In genomic region chr16:70659546-70659945, GRCh38 we compare ENCODE assay signal across 1 cellular context.
TF ChIP-seq lines count a peak whose summit lies in the region.

No MANE protein-coding gene starts in this region.

TF ChIP-seq in HepG2, 621 proteins besides CTCF, POLR2A, EP300 and RAD21 (continued from another document):
- TF ChIP-seq GZF1 (CRISPR knock-in tag; IDR thresholded peaks at IDR 0.05) (no peak), TFE3 (CRISPR knock-in tag; IDR thresholded peaks at IDR 0.05) (no peak), GABPA (IDR thresholded peaks at IDR 0.05; ENCODE audit: low read depth, low read length) (no peak; the same call in 1 of the 2 replicates), GABPA (CRISPR knock-in tag; IDR thresholded peaks at IDR 0.05; ENCODE audit: low read depth) (peak; percentile 69), SRY (CRISPR knock-in tag; IDR thresholded peaks at IDR 0.05) (0 out of 2 replicates have a peak, but pooled peaks have one; percentile 26), ZSCAN30 (CRISPR knock-in tag; IDR thresholded peaks at IDR 0.05) (no peak), ZNF3 (CRISPR knock-in tag; IDR thresholded peaks at IDR 0.05) (no peak), ARHGAP35 (CRISPR knock-in tag; IDR thresholded peaks at IDR 0.05; ENCODE audit: borderline replicate concordance) (no peak), PCBP1 (IDR thresholded peaks at IDR 0.05; ENCODE audit: borderline replicate concordance, low read depth, low read length) (no peak), ZNF674 (CRISPR knock-in tag; IDR thresholded peaks at IDR 0.05; ENCODE audit: low read depth) (no peak), HDAC1 (CRISPR knock-in tag; IDR thresholded peaks at IDR 0.05) (no peak), GLI4 (CRISPR knock-in tag; IDR thresholded peaks at IDR 0.05; ENCODE audit: borderline replicate concordance) (no peak), ARID3A (IDR thresholded peaks at IDR 0.05; ENCODE audit: low read depth, low read length) (no peak), MLLT10 (CRISPR knock-in tag; IDR thresholded peaks at IDR 0.05) (no peak), SMARCC2 (IDR thresholded peaks at IDR 0.05) (no peak), ZNF776 (CRISPR knock-in tag; IDR thresholded peaks at IDR 0.05) (no peak), NR2C2 (CRISPR knock-in tag; IDR thresholded peaks at IDR 0.05; ENCODE audit: borderline replicate concordance) (peak; percentile 93), ZNF687 (CRISPR knock-in tag; IDR thresholded peaks at IDR 0.05) (peak; percentile 45; the same call in 1 of the 2 replicates), HNF4G (IDR thresholded peaks at IDR 0.05; ENCODE audit: borderline replicate concordance, low read depth, low read length) (no peak), HNF4G (CRISPR knock-in tag; IDR thresholded peaks at IDR 0.05; ENCODE audit: borderline replicate concordance, low read depth) (no peak), ZNF570 (CRISPR knock-in tag; IDR thresholded peaks at IDR 0.05; ENCODE audit: borderline replicate concordance) (no peak), HMGA1 (CRISPR knock-in tag; conservative IDR thresholded peaks at IDR 0.05) (no peak), MED13 (CRISPR knock-in tag; IDR thresholded peaks at IDR 0.05) (no peak), NKX3-1 (CRISPR knock-in tag; IDR thresholded peaks at IDR 0.05) (no peak), SMAD1 (CRISPR knock-in tag; IDR thresholded peaks at IDR 0.05; ENCODE audit: borderline replicate concordance, low read depth) (no peak), FOXM1 (CRISPR knock-in tag; IDR thresholded peaks at IDR 0.05) (no peak), AHR (CRISPR knock-in tag; IDR thresholded peaks at IDR 0.05) (no peak), ZNF572 (CRISPR knock-in tag; IDR thresholded peaks at IDR 0.05) (0 out of 2 replicates have a peak, but pooled peaks have one; percentile 47), MATR3 (CRISPR knock-in tag; IDR thresholded peaks at IDR 0.05) (no peak), FOXC1 (CRISPR knock-in tag; IDR thresholded peaks at IDR 0.05; ENCODE audit: borderline replicate concordance) (no peak), GABPB1 (CRISPR knock-in tag; IDR thresholded peaks at IDR 0.05) (peak; percentile 75; the same call in 1 of the 2 replicates)
- TF ChIP-seq, protein P1, sequence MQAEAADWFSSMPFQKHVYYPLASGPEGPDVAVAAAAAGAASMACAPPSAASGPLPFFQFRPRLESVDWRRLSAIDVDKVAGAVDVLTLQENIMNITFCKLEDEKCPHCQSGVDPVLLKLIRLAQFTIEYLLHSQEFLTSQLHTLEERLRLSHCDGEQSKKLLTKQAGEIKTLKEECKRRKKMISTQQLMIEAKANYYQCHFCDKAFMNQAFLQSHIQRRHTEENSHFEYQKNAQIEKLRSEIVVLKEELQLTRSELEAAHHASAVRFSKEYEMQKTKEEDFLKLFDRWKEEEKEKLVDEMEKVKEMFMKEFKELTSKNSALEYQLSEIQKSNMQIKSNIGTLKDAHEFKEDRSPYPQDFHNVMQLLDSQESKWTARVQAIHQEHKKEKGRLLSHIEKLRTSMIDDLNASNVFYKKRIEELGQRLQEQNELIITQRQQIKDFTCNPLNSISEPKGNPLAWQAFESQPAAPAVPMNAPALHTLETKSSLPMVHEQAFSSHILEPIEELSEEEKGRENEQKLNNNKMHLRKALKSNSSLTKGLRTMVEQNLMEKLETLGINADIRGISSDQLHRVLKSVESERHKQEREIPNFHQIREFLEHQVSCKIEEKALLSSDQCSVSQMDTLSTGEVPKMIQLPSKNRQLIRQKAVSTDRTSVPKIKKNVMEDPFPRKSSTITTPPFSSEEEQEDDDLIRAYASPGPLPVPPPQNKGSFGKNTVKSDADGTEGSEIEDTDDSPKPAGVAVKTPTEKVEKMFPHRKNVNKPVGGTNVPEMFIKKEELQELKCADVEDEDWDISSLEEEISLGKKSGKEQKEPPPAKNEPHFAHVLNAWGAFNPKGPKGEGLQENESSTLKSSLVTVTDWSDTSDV (CRISPR knock-in tag; IDR thresholded peaks at IDR 0.05) = no peak
- TF ChIP-seq, protein P2, sequence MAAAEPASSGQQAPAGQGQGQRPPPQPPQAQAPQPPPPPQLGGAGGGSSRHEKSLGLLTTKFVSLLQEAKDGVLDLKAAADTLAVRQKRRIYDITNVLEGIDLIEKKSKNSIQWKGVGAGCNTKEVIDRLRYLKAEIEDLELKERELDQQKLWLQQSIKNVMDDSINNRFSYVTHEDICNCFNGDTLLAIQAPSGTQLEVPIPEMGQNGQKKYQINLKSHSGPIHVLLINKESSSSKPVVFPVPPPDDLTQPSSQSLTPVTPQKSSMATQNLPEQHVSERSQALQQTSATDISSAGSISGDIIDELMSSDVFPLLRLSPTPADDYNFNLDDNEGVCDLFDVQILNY (CRISPR knock-in tag; conservative IDR thresholded peaks at IDR 0.05) = no peak
- TF ChIP-seq, protein P3, sequence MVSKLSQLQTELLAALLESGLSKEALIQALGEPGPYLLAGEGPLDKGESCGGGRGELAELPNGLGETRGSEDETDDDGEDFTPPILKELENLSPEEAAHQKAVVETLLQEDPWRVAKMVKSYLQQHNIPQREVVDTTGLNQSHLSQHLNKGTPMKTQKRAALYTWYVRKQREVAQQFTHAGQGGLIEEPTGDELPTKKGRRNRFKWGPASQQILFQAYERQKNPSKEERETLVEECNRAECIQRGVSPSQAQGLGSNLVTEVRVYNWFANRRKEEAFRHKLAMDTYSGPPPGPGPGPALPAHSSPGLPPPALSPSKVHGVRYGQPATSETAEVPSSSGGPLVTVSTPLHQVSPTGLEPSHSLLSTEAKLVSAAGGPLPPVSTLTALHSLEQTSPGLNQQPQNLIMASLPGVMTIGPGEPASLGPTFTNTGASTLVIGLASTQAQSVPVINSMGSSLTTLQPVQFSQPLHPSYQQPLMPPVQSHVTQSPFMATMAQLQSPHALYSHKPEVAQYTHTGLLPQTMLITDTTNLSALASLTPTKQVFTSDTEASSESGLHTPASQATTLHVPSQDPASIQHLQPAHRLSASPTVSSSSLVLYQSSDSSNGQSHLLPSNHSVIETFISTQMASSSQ (IDR thresholded peaks at IDR 0.05; ENCODE audit: low read depth) = no peak
- TF ChIP-seq, protein P3 (CRISPR knock-in tag; IDR thresholded peaks at IDR 0.05; ENCODE audit: borderline replicate concordance) = no peak
- TF ChIP-seq, protein P4, sequence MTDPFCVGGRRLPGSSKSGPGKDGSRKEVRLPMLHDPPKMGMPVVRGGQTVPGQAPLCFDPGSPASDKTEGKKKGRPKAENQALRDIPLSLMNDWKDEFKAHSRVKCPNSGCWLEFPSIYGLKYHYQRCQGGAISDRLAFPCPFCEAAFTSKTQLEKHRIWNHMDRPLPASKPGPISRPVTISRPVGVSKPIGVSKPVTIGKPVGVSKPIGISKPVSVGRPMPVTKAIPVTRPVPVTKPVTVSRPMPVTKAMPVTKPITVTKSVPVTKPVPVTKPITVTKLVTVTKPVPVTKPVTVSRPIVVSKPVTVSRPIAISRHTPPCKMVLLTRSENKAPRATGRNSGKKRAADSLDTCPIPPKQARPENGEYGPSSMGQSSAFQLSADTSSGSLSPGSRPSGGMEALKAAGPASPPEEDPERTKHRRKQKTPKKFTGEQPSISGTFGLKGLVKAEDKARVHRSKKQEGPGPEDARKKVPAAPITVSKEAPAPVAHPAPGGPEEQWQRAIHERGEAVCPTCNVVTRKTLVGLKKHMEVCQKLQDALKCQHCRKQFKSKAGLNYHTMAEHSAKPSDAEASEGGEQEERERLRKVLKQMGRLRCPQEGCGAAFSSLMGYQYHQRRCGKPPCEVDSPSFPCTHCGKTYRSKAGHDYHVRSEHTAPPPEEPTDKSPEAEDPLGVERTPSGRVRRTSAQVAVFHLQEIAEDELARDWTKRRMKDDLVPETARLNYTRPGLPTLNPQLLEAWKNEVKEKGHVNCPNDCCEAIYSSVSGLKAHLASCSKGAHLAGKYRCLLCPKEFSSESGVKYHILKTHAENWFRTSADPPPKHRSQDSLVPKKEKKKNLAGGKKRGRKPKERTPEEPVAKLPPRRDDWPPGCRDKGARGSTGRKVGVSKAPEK (CRISPR knock-in tag; IDR thresholded peaks at IDR 0.05; ENCODE audit: borderline replicate concordance) = no peak
- TF ChIP-seq, protein P5, sequence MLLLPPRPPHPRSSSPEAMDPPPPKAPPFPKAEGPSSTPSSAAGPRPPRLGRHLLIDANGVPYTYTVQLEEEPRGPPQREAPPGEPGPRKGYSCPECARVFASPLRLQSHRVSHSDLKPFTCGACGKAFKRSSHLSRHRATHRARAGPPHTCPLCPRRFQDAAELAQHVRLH (CRISPR knock-in tag; IDR thresholded peaks at IDR 0.05; ENCODE audit: borderline replicate concordance, low read depth) = no peak
- TF ChIP-seq, protein P6, sequence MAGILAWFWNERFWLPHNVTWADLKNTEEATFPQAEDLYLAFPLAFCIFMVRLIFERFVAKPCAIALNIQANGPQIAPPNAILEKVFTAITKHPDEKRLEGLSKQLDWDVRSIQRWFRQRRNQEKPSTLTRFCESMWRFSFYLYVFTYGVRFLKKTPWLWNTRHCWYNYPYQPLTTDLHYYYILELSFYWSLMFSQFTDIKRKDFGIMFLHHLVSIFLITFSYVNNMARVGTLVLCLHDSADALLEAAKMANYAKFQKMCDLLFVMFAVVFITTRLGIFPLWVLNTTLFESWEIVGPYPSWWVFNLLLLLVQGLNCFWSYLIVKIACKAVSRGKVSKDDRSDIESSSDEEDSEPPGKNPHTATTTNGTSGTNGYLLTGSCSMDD (CRISPR knock-in tag; IDR thresholded peaks at IDR 0.05) = no peak
